Comparison of ENCODE assay signal across 12 cellular contexts in the genomic region with DNA sequence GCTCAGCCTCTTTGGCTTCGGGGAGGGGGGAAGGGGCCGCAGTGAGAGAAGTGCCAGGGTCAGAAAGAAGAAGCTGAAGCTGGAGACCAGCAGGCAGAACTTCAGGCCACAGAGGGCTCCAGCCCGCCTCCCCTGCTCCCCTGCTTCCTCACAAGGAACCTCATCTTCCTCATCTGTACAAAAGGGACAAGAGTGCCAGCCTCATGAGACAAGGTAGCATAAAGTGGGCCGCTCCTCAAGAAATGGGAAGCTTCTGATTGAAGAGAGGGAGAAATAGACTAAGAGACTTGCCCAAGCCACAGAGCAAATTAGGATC. TPM values are rescaled to one million over a fixed set of nuclear protein-coding genes. Genes with fewer than 3 reads are reported as not detected.
DNase-seq lines count a peak whose midpoint lies in the region; ATAC-seq and TF ChIP-seq lines count a peak whose summit lies in the region.
"Had no signal": no experiment of that assay in that cellular context is flagged by ENCODE, and none has a peak within 500 bp of the region (broad histone marks: within the 10 kb centered on the region; RNA-seq: fewer than 3 reads in every experiment).

No MANE protein-coding gene starts in this region.

- H3K27ac ChIP-seq in CD8-positive, alpha-beta memory T cell (ENCODE audit: low read depth, low read length): peak overlapping the region; percentile 43
- H3K27ac ChIP-seq in RWPE2 (ENCODE audit: poor library complexity, severe bottlenecking) (peak overlapping the region; percentile 4), heart right ventricle (peak overlapping the region; percentile 51 to 98 (median 92)), gastrocnemius medialis (peak overlapping the region; percentile 95 to 100 (median 98))

- peak overlapping the region in 1 of 7 donors; percentile 59 for H3K4me3 Mint-ChIP-seq in CD8-positive, alpha-beta memory T cell
- H3K4me3 Mint-ChIP-seq: IgD-negative memory B cell; stimulated activated naive B cell treated with anti-CD40 and anti-IgM and Interleukin-4, amounts not matched to agents 10 μg/mL and 1 μg/mL and 100 μg/mL, for 72 hours had no signal

- no peaks in the 10 kb centered on the region for H3K27me3 Mint-ChIP-seq in CD8-positive, alpha-beta memory T cell
- H3K27me3 Mint-ChIP-seq: IgD-negative memory B cell; stimulated activated naive B cell treated with anti-CD40 and anti-IgM and Interleukin-4, amounts not matched to agents 10 μg/mL and 1 μg/mL and 100 μg/mL, for 72 hours had no signal

- H3K27ac Mint-ChIP-seq in CD8-positive, alpha-beta memory T cell: peak overlapping the region in 2 of 8 donors; percentile 50
- H3K27ac Mint-ChIP-seq: IgD-negative memory B cell had no signal

- WGBS in heart right ventricle, 2 donors: 45 to 70% methylated on average over 4 of the region's 4 CpGs

- no peaks in the 10 kb centered on the region for H3K9me3 ChIP-seq in CD8-positive, alpha-beta memory T cell (ENCODE audit: low read length)
- no peaks in the 10 kb centered on the region for H3K9me3 ChIP-seq in RWPE2 (ENCODE audit: severe bottlenecking)
- no peaks in the 10 kb centered on the region for H3K9me3 ChIP-seq in heart right ventricle
- no peaks in the 10 kb centered on the region for H3K9me3 ChIP-seq in gastrocnemius medialis

- CTCF ChIA-PET in CD8-positive, alpha-beta memory T cell (lab: Charles Lee): interaction anchor here (0.9 to 1.4 kb wide), 2 partner anchors 8 to 10 kb away, joined by 3 to 4 read pairs; no protein-coding TSS in a partner anchor

- peaks cover 26% of the 10 kb centered on the region for H3K4me1 ChIP-seq in CD8-positive, alpha-beta memory T cell (ENCODE audit: insufficient read depth, low read length)
- peaks cover 11% of the 10 kb centered on the region for H3K4me1 ChIP-seq in RWPE2 (ENCODE audit: insufficient read depth, poor library complexity, severe bottlenecking)
- H3K4me1 ChIP-seq in heart right ventricle: peaks cover 52 to 100% (median 89%) of the 10 kb centered on the region in 9 donors
- H3K4me1 ChIP-seq in gastrocnemius medialis: peaks cover 83 to 92% of the 10 kb centered on the region in 2 donors

- H3K36me3 ChIP-seq in CD8-positive, alpha-beta memory T cell (ENCODE audit: insufficient read depth, low read length): no peaks in the 10 kb centered on the region
- H3K36me3 ChIP-seq in RWPE2 (ENCODE audit: low read depth): peaks cover 10% of the 10 kb centered on the region
- peaks cover 0 to 4% (median 0%) of the 10 kb centered on the region in 9 donors for H3K36me3 ChIP-seq in heart right ventricle
- no peaks in the 10 kb centered on the region for H3K36me3 ChIP-seq in gastrocnemius medialis

- in situ Hi-C loops in gastrocnemius medialis (cut with MboI; ENCODE audit: low sequenced_read_pairs in 4 of 4): no loop called here

- POLR2A ChIA-PET in CD8-positive, alpha-beta memory T cell (lab: Charles Lee): interaction anchor here (0.6 kb wide), 1 partner anchor 695 kb away, joined by 4 read pairs; a partner anchor contains a TSS

- intact Hi-C loops in heart right ventricle (cut with DNase I) (loop anchor here in 3 of 10 donors (5.0 kb wide), 3 partner anchors 33 to 38 kb away; a partner anchor contains a TSS), gastrocnemius medialis (cut with DNase I; ENCODE audit: low total_unique reads) (no loop called here), sciatic nerve (cut with DNase I) (no loop called here)

- H3K9me3 Mint-ChIP-seq in CD8-positive, alpha-beta memory T cell: no peaks in the 10 kb centered on the region
- H3K9me3 Mint-ChIP-seq: IgD-negative memory B cell; stimulated activated naive B cell treated with anti-CD40 and anti-IgM and Interleukin-4, amounts not matched to agents 10 μg/mL and 1 μg/mL and 100 μg/mL, for 72 hours had no signal

- TF ChIP-seq POLR2A in gastrocnemius medialis (IDR thresholded peaks at IDR 0.05): no peak

- H3K27me3 ChIP-seq in CD8-positive, alpha-beta memory T cell (ENCODE audit: insufficient read depth, low read length, poor library complexity, severe bottlenecking): no peaks in the 10 kb centered on the region
- no peaks in the 10 kb centered on the region for H3K27me3 ChIP-seq in RWPE2 (ENCODE audit: insufficient read depth, poor library complexity, severe bottlenecking)
- H3K27me3 ChIP-seq in heart right ventricle: no peaks in the 10 kb centered on the region
- no peaks in the 10 kb centered on the region for H3K27me3 ChIP-seq in gastrocnemius medialis

- no peak overlapping the region for H3K4me3 ChIP-seq in CD8-positive, alpha-beta memory T cell (ENCODE audit: low read length)
- no peak overlapping the region for H3K4me3 ChIP-seq in RWPE2 (ENCODE audit: severe bottlenecking)
- H3K4me3 ChIP-seq in heart right ventricle: peak overlapping the region in 1 of 10 donors; percentile 5
- peak overlapping the region in 3 of 4 donors; percentile 21 to 51 (median 34) for H3K4me3 ChIP-seq in gastrocnemius medialis

- no peak for ATAC-seq in RWPE2 (ENCODE audit: low read depth)
- ATAC-seq in heart right ventricle: no peak
- no peak for ATAC-seq in gastrocnemius medialis
- ATAC-seq in HG03039 (IDR thresholded peaks at IDR 0.05; ENCODE audit: unreplicated experiment): no peak
- ATAC-seq in sciatic nerve: no peak
- ATAC-seq: stimulated activated naive B cell treated with anti-CD40 and anti-IgM and Interleukin-4, amounts not matched to agents 10 μg/mL and 1 μg/mL and 100 μg/mL, for 72 hours had no signal

- TF ChIP-seq CTCF in RWPE2 (IDR thresholded peaks at IDR 0.05; ENCODE audit: poor library complexity, severe bottlenecking): no peak
- TF ChIP-seq CTCF in heart right ventricle (IDR thresholded peaks at IDR 0.05): no peak
- TF ChIP-seq CTCF in gastrocnemius medialis (IDR thresholded peaks at IDR 0.05 in 4 of 5, conservative IDR thresholded peaks at IDR 0.05 in 1 of 5): no peak

- no peaks in the 10 kb centered on the region for H3K36me3 Mint-ChIP-seq in CD8-positive, alpha-beta memory T cell
- H3K36me3 Mint-ChIP-seq: IgD-negative memory B cell; stimulated activated naive B cell treated with anti-CD40 and anti-IgM and Interleukin-4, amounts not matched to agents 10 μg/mL and 1 μg/mL and 100 μg/mL, for 72 hours had no signal

- DNase-seq in CD8-positive, alpha-beta memory T cell: no peak
- DNase-seq in RWPE2 (ENCODE audit: low spot score): no peak
- no peak for DNase-seq in heart right ventricle
- DNase-seq in gastrocnemius medialis: no peak
- DNase-seq in NCI-H524 (lab: John Stamatoyannopoulos, UW): no peak
- DNase-seq in LoVo (ENCODE audit: low spot score): no peak
- no peak for DNase-seq in sciatic nerve (ENCODE audit: low spot score)
- DNase-seq: activated CD4-positive, alpha-beta T cell treated with anti-CD3 and anti-CD28 coated beads for 4 hours; NCI-H774; stimulated activated naive B cell treated with anti-CD40 and anti-IgM and Interleukin-4, amounts not matched to agents 10 μg/mL and 1 μg/mL and 100 μg/mL, for 72 hours had no signal

- H3K4me1 Mint-ChIP-seq in CD8-positive, alpha-beta memory T cell: peaks cover 18 to 32% (median 23%) of the 10 kb centered on the region in 3 donors

RNA-seq across cellular contexts. Expression of a gene that starts 39.7 kb away (rescaled TPM):
- total RNA-seq in CD8-positive, alpha-beta memory T cell: 10 to 100 TPM; 11.5 TPM
- 1.9 TPM for polyA plus RNA-seq in CD8-positive, alpha-beta memory T cell
- total RNA-seq in heart right ventricle: 10 to 100 TPM; 32.2 to 53.1 (median 42.9) TPM
- 10 to 100 TPM; 17.0 to 33.7 TPM for polyA plus RNA-seq in heart right ventricle
- total RNA-seq in gastrocnemius medialis: 10 to 100 TPM; 22.2 to 57.9 (median 35.2) TPM
- 61.9 TPM for total RNA-seq in sciatic nerve

Comparison
In these comparisons a context has a peak if more than half of its experiments do, and no peak if none do; other contexts are left out.
1. H3K27ac ChIP-seq: peak in every context shown above with its lines; median percentile 98 in gastrocnemius medialis; 92 in heart right ventricle; 43 in CD8-positive, alpha-beta memory T cell; 4 in RWPE2.
2. H3K4me3 ChIP-seq: peak in gastrocnemius medialis (3 of 4); none in CD8-positive, alpha-beta memory T cell (single experiment) and RWPE2 (single experiment).